Comparison of ENCODE assay signal across 23 cellular contexts in the genomic region with DNA sequence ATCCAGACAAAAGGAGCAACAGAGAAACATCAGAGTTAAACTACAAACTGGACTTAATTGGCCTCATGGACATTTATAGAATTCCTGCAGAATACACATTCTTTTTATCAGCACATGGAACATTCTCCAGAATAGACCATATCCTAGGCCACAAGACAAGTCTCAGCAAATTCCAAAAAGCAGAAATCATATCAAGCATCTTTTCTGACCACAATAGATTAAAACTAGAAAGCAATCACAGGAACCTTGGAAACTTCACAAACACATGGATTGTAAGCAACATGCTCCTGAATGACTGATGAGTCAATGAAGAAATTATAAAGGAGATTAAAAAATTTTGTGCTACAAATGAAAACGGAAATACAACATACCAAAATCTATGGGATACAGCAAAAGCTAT.
DNase-seq lines count a peak whose midpoint lies in the region; ATAC-seq, FAIRE-seq and TF ChIP-seq lines count a peak whose summit lies in the region.
"Had no signal": no experiment of that assay in that cellular context is flagged by ENCODE, and none has a peak within 500 bp of the region (broad histone marks: within the 10 kb centered on the region; RNA-seq: fewer than 3 reads in every experiment).

No MANE protein-coding gene starts in this region.

- H3K9ac ChIP-seq in adipocyte (ENCODE audit: low read length), result no peak overlapping the region

- H3K36me3 ChIP-seq in adipocyte (ENCODE audit: control insufficient read depth, insufficient read depth, low read length, severe bottlenecking), result no peaks in the 10 kb centered on the region
- no peaks in the 10 kb centered on the region for H3K36me3 ChIP-seq in bronchial epithelial cell (ENCODE audit: control insufficient read depth, insufficient read depth, low read length)
- H3K36me3 ChIP-seq: HAP-1, SJCRH30 had no signal

- H3K27ac ChIP-seq in foreskin keratinocyte, result no peak overlapping the region
- H3K27ac ChIP-seq: SJCRH30 had no signal

- H3K9me3 ChIP-seq in adipocyte (ENCODE audit: control insufficient read depth, low read length), result peaks cover 5% of the 10 kb centered on the region
- H3K9me3 ChIP-seq: HAP-1, SJCRH30 had no signal

- H3K27me3 ChIP-seq in adipocyte (replicated peaks; ENCODE audit: control insufficient read depth, insufficient read depth, low read length), result no peaks in the 10 kb centered on the region
- no peaks in the 10 kb centered on the region for H3K27me3 ChIP-seq in bronchial epithelial cell (ENCODE audit: control insufficient read depth, insufficient read depth, low read length)
- H3K27me3 ChIP-seq in foreskin keratinocyte, result no peaks in the 10 kb centered on the region
- H3K27me3 ChIP-seq: SJCRH30 had no signal

- H3K4me1 ChIP-seq in adipocyte (ENCODE audit: control insufficient read depth, insufficient read depth, low read length), result no peaks in the 10 kb centered on the region
- no peaks in the 10 kb centered on the region for H3K4me1 ChIP-seq in foreskin keratinocyte
- H3K4me1 ChIP-seq: HAP-1, SJCRH30 had no signal

- DNase-seq in adipocyte (ENCODE audit: low read depth) (peak; percentile 45), bronchial epithelial cell (ENCODE audit: low read depth) (peak; percentile 55), foreskin keratinocyte (peak; percentile 80 to 89), urothelium cell line (ENCODE audit: low spot score) (no peak), NCI-H748 treated with DMSO at 0.1 percent for 48 hours (lab: John Stamatoyannopoulos, UW) (no peak), putamen (ENCODE audit: low spot score) (no peak), anterior cingulate cortex (lab: John Stamatoyannopoulos, UW) (no peak)
- DNase-seq: C1 segment of cervical spinal cord; CD8-positive, alpha-beta T cell; DMS153; KG1; NCI-H1092 treated with DMSO at 0.1 percent for 48 hours; NCI-H1436 treated with DMSO at 0.1 percent for 48 hours; NCI-H1930; NCI-H2227 treated with DMSO at 0.1 percent for 48 hours; NCI-H510A treated with DMSO at 0.1 percent for 48 hours; NCI-H82; SJCRH30 had no signal

- no peak for FAIRE-seq in bronchial epithelial cell (lab: Jason Lieb, UNC)
- peak; percentile 32 for FAIRE-seq in urothelium cell line (lab: Jason Lieb, UNC)
- FAIRE-seq: GM12892, HTR-8/SVneo, RCC 7860 had no signal

- ATAC-seq in foreskin keratinocyte, result peak; percentile 38
- ATAC-seq: CD8-positive, alpha-beta T cell; GM23338 had no signal

- no peak overlapping the region for H3K4me3 ChIP-seq in adipocyte (ENCODE audit: low read length)
- no peak overlapping the region for H3K4me3 ChIP-seq in bronchial epithelial cell (ENCODE audit: low read depth, low read length)
- H3K4me3 ChIP-seq: GM23338, HAP-1, SJCRH30 had no signal

- TF ChIP-seq CTCF in bronchial epithelial cell (IDR thresholded peaks at IDR 0.05; ENCODE audit: insufficient read depth, low read length, severe bottlenecking) (no peak), foreskin keratinocyte (conservative IDR thresholded peaks at IDR 0.05) (no peak)

Comparison
In these comparisons a context has a peak if more than half of its experiments do, and no peak if none do; other contexts are left out.
1. DNase-seq: peak in adipocyte (single experiment), bronchial epithelial cell (single experiment) and foreskin keratinocyte (2 of 2); none in urothelium cell line (single experiment), NCI-H748 treated with DMSO at 0.1 percent for 48 hours (single experiment), putamen (single experiment) and anterior cingulate cortex (0 of 58).